Comparison of ENCODE assay signal across 10 cellular contexts in genomic region chr12:99455350-99456037, GRCh38.
DNase-seq lines count a peak whose midpoint lies in the region; ATAC-seq, FAIRE-seq and TF ChIP-seq lines count a peak whose summit lies in the region.
"Had no signal": no experiment of that assay in that cellular context is flagged by ENCODE, and none has a peak within 500 bp of the region (broad histone marks: within the 10 kb centered on the region; RNA-seq: fewer than 3 reads in every experiment).

No MANE protein-coding gene starts in this region.

- peak; percentile 91 for DNase-seq in ELF-1 (ENCODE audit: low read depth, low spot score)
- DNase-seq in astrocyte of the hippocampus (ENCODE audit: low read depth, low spot score): peak; percentile 97
- no peak for DNase-seq in neuronal stem cell (ENCODE audit: low spot score)
- no peak for DNase-seq in D721Med (ENCODE audit: insufficient read length, low spot score)
- DNase-seq in left lobe of liver (ENCODE audit: low spot score): no peak
- no peak for DNase-seq in NCI-H1105 (lab: John Stamatoyannopoulos, UW)
- no peak for DNase-seq in NOMO-1 treated with DMSO at 0.1 percent for 48 hours (lab: John Stamatoyannopoulos, UW; ENCODE audit: unreplicated experiment)
- DNase-seq: heart left ventricle had no signal

- H2BK12ac ChIP-seq in neuronal stem cell (ENCODE audit: low read length): no peak overlapping the region

- H3K27ac ChIP-seq in neuronal stem cell (replicated peaks; ENCODE audit: low read length): no peak overlapping the region
- H3K27ac ChIP-seq: heart left ventricle had no signal

- H3K14ac ChIP-seq in neuronal stem cell (ENCODE audit: low read length): no peak overlapping the region

- no peaks in the 10 kb centered on the region for H3K4me1 ChIP-seq in neuronal stem cell (ENCODE audit: control insufficient read depth in 2 of 2, insufficient read depth in 1 of 2, low read depth in 1 of 2, low read length in 2 of 2)

- no peak overlapping the region for H2AFZ ChIP-seq in neuronal stem cell (ENCODE audit: low read length)

- no peak for TF ChIP-seq CTCF in D721Med (IDR thresholded peaks at IDR 0.05; ENCODE audit: insufficient read depth, missing control alignments)

- no CpG with 5 or more reads among the region's 4 CpGs for WGBS in neuronal stem cell (ENCODE audit: extremely low coverage in 2 of 2, insufficient read length in 2 of 2, insufficient replicate concordance in 1 of 2), 2 donors

- no peak overlapping the region for H3K9ac ChIP-seq in neuronal stem cell (ENCODE audit: low read depth, low read length, poor library complexity)

- no peak overlapping the region for H3K4me2 ChIP-seq in neuronal stem cell (ENCODE audit: insufficient read depth, low read length, poor library complexity, severe bottlenecking)

- no peak overlapping the region for H3K4ac ChIP-seq in neuronal stem cell (ENCODE audit: low read length)

- H3K36me3 ChIP-seq in neuronal stem cell (replicated peaks in 1 of 2; ENCODE audit: control insufficient read depth in 2 of 2, insufficient read depth in 2 of 2, low read length in 2 of 2): no peaks in the 10 kb centered on the region
- H3K36me3 ChIP-seq: heart left ventricle had no signal

- no peak overlapping the region for H3K23ac ChIP-seq in neuronal stem cell (ENCODE audit: low read depth, low read length, poor library complexity)

- H2BK120ac ChIP-seq in neuronal stem cell (ENCODE audit: low read depth, low read length): no peak overlapping the region

- H2BK5ac ChIP-seq in neuronal stem cell (ENCODE audit: low read length): no peak overlapping the region

- FAIRE-seq in D721Med (lab: Jason Lieb, UNC): no peak
- FAIRE-seq: K562 had no signal

- H4K8ac ChIP-seq in neuronal stem cell (ENCODE audit: low read depth, low read length): peak overlapping the region; percentile 17

- H3K4me3 ChIP-seq in neuronal stem cell (ENCODE audit: low read length in 2 of 2): no peak overlapping the region
- H3K4me3 ChIP-seq: heart left ventricle, K562 had no signal

- H4K91ac ChIP-seq in neuronal stem cell (ENCODE audit: low read depth, low read length, poor library complexity): no peak overlapping the region

- no peak overlapping the region for H2BK15ac ChIP-seq in neuronal stem cell (ENCODE audit: low read length)

- H3K27me3 ChIP-seq in neuronal stem cell (ENCODE audit: control insufficient read depth in 3 of 3, insufficient read depth in 3 of 3, low read depth in 1 of 3, low read length in 3 of 3): no peaks in the 10 kb centered on the region
- H3K27me3 ChIP-seq: heart left ventricle had no signal

- no peak overlapping the region for H2AK5ac ChIP-seq in neuronal stem cell (ENCODE audit: low read depth, low read length)

- no peaks in the 10 kb centered on the region for H3K9me3 ChIP-seq in neuronal stem cell (replicated peaks in 1 of 2; ENCODE audit: control insufficient read depth in 2 of 2, insufficient read depth in 1 of 2, low read depth in 1 of 2, low read length in 2 of 2)

- H3K79me1 ChIP-seq in neuronal stem cell (ENCODE audit: low read depth, low read length): no peaks in the 10 kb centered on the region

- peak overlapping the region; percentile 28 for H3K18ac ChIP-seq in neuronal stem cell (ENCODE audit: low read length)

- ATAC-seq in HG03439 (IDR thresholded peaks at IDR 0.05; ENCODE audit: unreplicated experiment) (peak; percentile 38), left lobe of liver (no peak)
- ATAC-seq: K562 had no signal

Comparison
In these comparisons a context has a peak if more than half of its experiments do, and no peak if none do; other contexts are left out.
1. DNase-seq: peak in ELF-1 (single experiment) and astrocyte of the hippocampus (single experiment); none in neuronal stem cell (single experiment), D721Med (single experiment), left lobe of liver (single experiment), NCI-H1105 (single experiment) and NOMO-1 treated with DMSO at 0.1 percent for 48 hours (single experiment).